Comparison of ENCODE assay signal across 8 cellular contexts in the genomic region with DNA sequence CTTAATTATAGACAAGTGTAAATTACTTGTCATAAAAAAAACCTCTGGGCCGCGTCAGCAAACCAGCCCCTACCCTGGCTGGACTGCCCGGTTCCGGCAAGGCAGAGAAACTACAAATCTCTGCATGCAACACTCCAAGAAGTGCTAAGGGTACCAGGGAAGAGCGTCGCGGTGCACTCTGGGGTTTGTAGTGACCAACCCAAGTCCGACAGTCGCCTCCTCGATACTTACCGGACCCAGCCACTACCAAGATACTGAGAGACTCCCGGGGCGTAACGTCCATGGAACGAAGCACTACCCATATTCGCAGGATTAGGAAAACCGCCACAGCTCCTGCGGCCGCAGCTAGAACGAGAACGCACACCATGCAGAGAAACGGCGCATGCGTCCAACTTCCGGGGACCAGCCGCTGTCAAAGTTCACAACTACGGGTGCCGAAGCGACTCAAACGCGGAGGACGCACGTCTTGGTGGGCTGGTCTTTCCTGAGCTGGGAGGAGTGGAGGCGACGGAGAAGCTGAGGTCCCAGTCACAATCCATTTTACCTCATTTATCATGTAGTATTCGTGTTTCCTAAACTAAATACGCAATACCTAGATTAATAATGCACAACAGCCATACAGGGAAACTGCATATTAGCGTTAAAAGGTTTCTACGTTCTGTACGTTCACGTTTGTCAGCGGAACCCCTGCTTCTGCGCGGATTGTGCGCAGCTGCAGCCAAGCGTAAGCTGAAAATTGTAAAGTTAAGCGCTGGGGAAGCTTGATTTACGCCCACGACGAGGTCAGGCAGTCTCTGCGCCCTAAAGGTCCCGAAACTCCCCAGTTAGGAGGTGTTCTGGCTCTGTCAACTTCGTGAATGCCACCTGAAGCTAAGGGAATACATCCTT. TPM values are rescaled to one million over a fixed set of nuclear protein-coding genes. Genes with fewer than 3 reads are reported as not detected.
DNase-seq lines count a peak whose midpoint lies in the region; ATAC-seq and TF ChIP-seq lines count a peak whose summit lies in the region.

A gene with protein sequence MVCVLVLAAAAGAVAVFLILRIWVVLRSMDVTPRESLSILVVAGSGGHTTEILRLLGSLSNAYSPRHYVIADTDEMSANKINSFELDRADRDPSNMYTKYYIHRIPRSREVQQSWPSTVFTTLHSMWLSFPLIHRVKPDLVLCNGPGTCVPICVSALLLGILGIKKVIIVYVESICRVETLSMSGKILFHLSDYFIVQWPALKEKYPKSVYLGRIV (minus strand): TSS at position 420 of the 888 bp plus-strand sequence. CDS start 53 bp downstream, at position 367.

- H3K4me1 ChIP-seq in breast epithelium (no peaks in the 10 kb centered on the region), iPS-20b (ENCODE audit: insufficient read depth, low read length) (peaks cover 5% of the 10 kb centered on the region; the same call in 1 of the 2 replicates), skeletal muscle tissue (ENCODE audit: control insufficient read depth in 3 of 3, insufficient read depth in 3 of 3, low read length in 3 of 3) (peaks cover 5 to 11% (median 9%) of the 10 kb centered on the region in 3 donors)

- ATAC-seq in GM18873 (IDR thresholded peaks at IDR 0.05; ENCODE audit: low FRiP score, unreplicated experiment) (peak; percentile 97), HG03135 (IDR thresholded peaks at IDR 0.05; ENCODE audit: unreplicated experiment) (peak; percentile 97)

- H3K27me3 ChIP-seq in breast epithelium (no peaks in the 10 kb centered on the region), iPS-20b (ENCODE audit: insufficient read depth, low read length) (peaks cover 9% of the 10 kb centered on the region; the same call in 1 of the 2 replicates), skeletal muscle tissue (ENCODE audit: control insufficient read depth in 3 of 3, insufficient read depth in 3 of 3, low read length in 3 of 3) (no peaks in the 10 kb centered on the region)

- in situ Hi-C loops in ACHN (cut with HindIII; ENCODE audit: low pct_ligation_motif_present, low pct_unique_long_range_greater_than_20kb, low sequenced_read_pairs), result no loop called here

- DNase-seq in ACHN (peak; percentile 93), NCI-H2196 (lab: John Stamatoyannopoulos, UW; ENCODE audit: unreplicated experiment) (peak; percentile 91), breast epithelium (ENCODE audit: low spot score in 2 of 2) (peak; percentile 89 to 93)

- H3K4me3 ChIP-seq in breast epithelium, result peak within 1 kb of the TSS; percentile 62 to 76 (median 66)
- peak within 1 kb of the TSS; percentile 100 for H3K4me3 ChIP-seq in iPS-20b (ENCODE audit: low read length)
- H3K4me3 ChIP-seq in skeletal muscle tissue (ENCODE audit: low read length in 3 of 3), result peak within 1 kb of the TSS; percentile 95 to 99 (median 96)

- H3K36me3 ChIP-seq in breast epithelium (no peaks in the 10 kb centered on the region), iPS-20b (ENCODE audit: insufficient read depth, low read depth, low read length) (no peaks in the 10 kb centered on the region), skeletal muscle tissue (ENCODE audit: control insufficient read depth in 3 of 3, insufficient read depth in 3 of 3, low read length in 3 of 3) (peaks cover 0 to 2% (median 0%) of the 10 kb centered on the region in 3 donors)

- H3K9ac ChIP-seq in iPS-20b (ENCODE audit: low read depth, low read length) (peak within 1 kb of the TSS; percentile 89), skeletal muscle tissue (ENCODE audit: low read depth in 1 of 3, low read length in 3 of 3) (peak within 1 kb of the TSS; percentile 94 to 96 (median 95))

- peak; percentile 60 for TF ChIP-seq POLR2A in breast epithelium (IDR thresholded peaks at IDR 0.05)

- H3K9me3 ChIP-seq in breast epithelium, result no peaks in the 10 kb centered on the region
- H3K9me3 ChIP-seq in iPS-20b (ENCODE audit: insufficient read depth, low read depth, low read length), result no peaks in the 10 kb centered on the region
- H3K9me3 ChIP-seq in skeletal muscle tissue (ENCODE audit: control insufficient read depth in 3 of 3, low read length in 3 of 3), result no peaks in the 10 kb centered on the region

- H3K27ac ChIP-seq in VCaP (peak within 1 kb of the TSS; percentile 93), breast epithelium (peak within 1 kb of the TSS; percentile 89 to 93), iPS-20b (ENCODE audit: low read length) (no peak within 1 kb of the TSS), skeletal muscle tissue (ENCODE audit: low read depth, low read length) (peak within 1 kb of the TSS; percentile 86)

- intact Hi-C loops in breast epithelium (cut with DNase I; ENCODE audit: low total_unique reads), result no loop called here

- TF ChIP-seq CTCF in VCaP (conservative IDR thresholded peaks at IDR 0.05), result no peak
- TF ChIP-seq CTCF in breast epithelium (IDR thresholded peaks at IDR 0.05), result no peak

RNA-seq across cellular contexts. Expression of the gene that starts here (rescaled TPM):
- total RNA-seq in breast epithelium (1 to 10 TPM; 1.2 to 1.6 (median 1.4) TPM), skeletal muscle tissue (1.0 TPM)
